17 cellular contexts compared by ENCODE assay signal in the genomic region with DNA sequence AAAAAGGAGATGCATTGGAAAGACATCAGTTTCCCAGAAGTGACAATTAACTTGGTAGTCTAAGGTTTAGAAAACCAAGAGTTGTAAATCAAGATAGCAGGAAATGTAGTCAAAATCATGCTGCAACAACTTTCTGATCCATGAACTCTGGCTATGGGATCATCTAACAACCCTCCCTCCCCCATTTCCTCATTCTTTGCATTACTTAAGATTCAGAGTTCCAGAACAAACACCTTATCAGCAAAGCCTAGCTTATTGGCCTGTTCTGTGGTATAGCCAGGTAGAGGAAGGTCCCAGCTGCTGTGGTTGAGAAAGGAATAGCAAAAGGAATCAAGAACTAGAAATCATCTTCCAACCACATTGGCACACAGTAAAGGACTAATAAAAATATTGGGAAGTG.
DNase-seq lines count a peak whose midpoint lies in the region; ATAC-seq and TF ChIP-seq lines count a peak whose summit lies in the region.
"Had no signal": no experiment of that assay in that cellular context is flagged by ENCODE, and none has a peak within 500 bp of the region (broad histone marks: within the 10 kb centered on the region; RNA-seq: fewer than 3 reads in every experiment).

No MANE protein-coding gene starts in this region.

- DNase-seq in A172 (ENCODE audit: low spot score) (peak; percentile 81), HS-27A (ENCODE audit: low read depth) (peak; percentile 69), chondrocyte (ENCODE audit: low spot score) (no peak), left lung (no peak), NCI-H2227 (lab: John Stamatoyannopoulos, UW; ENCODE audit: unreplicated experiment) (no peak), uterus (no peak), NCI-H1417 treated with DMSO at 0.1 percent for 48 hours (lab: John Stamatoyannopoulos, UW) (no peak), aorta (no peak)
- DNase-seq: activated CD4-positive, alpha-beta T cell treated with anti-CD3 and anti-CD28 coated beads, Interleukin-2, amount 50 U/mL, for 48 hours; CD8-positive, alpha-beta memory T cell; head of caudate nucleus; NCI-H1930; NCI-H748 treated with DMSO at 0.1 percent for 48 hours; nucleus accumbens had no signal

- H3K4me3 ChIP-seq in left lung (no peak overlapping the region), uterus (no peak overlapping the region), aorta (ENCODE audit: low read length in 2 of 2) (no peak overlapping the region)
- H3K4me3 ChIP-seq: smooth muscle cell had no signal

- H3K4me1 Mint-ChIP-seq in chondrocyte (ENCODE audit: low read depth): peaks cover 39% of the 10 kb centered on the region
- H3K4me1 Mint-ChIP-seq: brain; CD8-positive, alpha-beta memory T cell had no signal

- no peak overlapping the region for H3K27ac ChIP-seq in left lung
- no peak overlapping the region for H3K27ac ChIP-seq in uterus
- H3K27ac ChIP-seq in aorta (ENCODE audit: low read depth in 1 of 2, low read length in 2 of 2): no peak overlapping the region
- H3K27ac ChIP-seq: HL-60 had no signal

- H3K27ac Mint-ChIP-seq in chondrocyte (ENCODE audit: unreplicated experiment): peak overlapping the region; percentile 61
- H3K27ac Mint-ChIP-seq: brain; CD8-positive, alpha-beta memory T cell had no signal

- H3K4me3 Mint-ChIP-seq in chondrocyte (ENCODE audit: unreplicated experiment): no peak overlapping the region
- H3K4me3 Mint-ChIP-seq: brain; CD8-positive, alpha-beta memory T cell had no signal

- intact Hi-C loops in left lung (cut with DNase I): no loop called here
- intact Hi-C loops in uterus (cut with DNase I; ENCODE audit: low total_unique reads): no loop called here
- intact Hi-C loops in aorta (cut with DNase I): no loop called here

- H3K27me3 ChIP-seq in left lung (no peaks in the 10 kb centered on the region), uterus (no peaks in the 10 kb centered on the region), aorta (ENCODE audit: control insufficient read depth in 1 of 2, insufficient read depth in 2 of 2, low read length in 1 of 2) (no peaks in the 10 kb centered on the region)

- TF ChIP-seq POLR2A in uterus (IDR thresholded peaks at IDR 0.05): no peak

- H3K36me3 ChIP-seq in left lung: no peaks in the 10 kb centered on the region
- H3K36me3 ChIP-seq in uterus: no peaks in the 10 kb centered on the region
- no peaks in the 10 kb centered on the region for H3K36me3 ChIP-seq in aorta (ENCODE audit: control insufficient read depth in 1 of 2, insufficient read depth in 2 of 2, low read length in 1 of 2)

- peaks cover 1% of the 10 kb centered on the region for H3K36me3 Mint-ChIP-seq in chondrocyte (ENCODE audit: low read depth)
- H3K36me3 Mint-ChIP-seq: brain; CD8-positive, alpha-beta memory T cell had no signal

- no peak for TF ChIP-seq CTCF in chondrocyte (IDR thresholded peaks at IDR 0.05)
- TF ChIP-seq CTCF in left lung (IDR thresholded peaks at IDR 0.05): no peak
- no peak for TF ChIP-seq CTCF in uterus (IDR thresholded peaks at IDR 0.05)

- no peaks in the 10 kb centered on the region for H3K27me3 Mint-ChIP-seq in chondrocyte (ENCODE audit: low read depth)
- H3K27me3 Mint-ChIP-seq: brain; CD8-positive, alpha-beta memory T cell had no signal

- no peaks in the 10 kb centered on the region for H3K9me3 Mint-ChIP-seq in chondrocyte (ENCODE audit: low read depth)
- H3K9me3 Mint-ChIP-seq: brain had no signal

- H3K9me3 ChIP-seq in left lung (no peaks in the 10 kb centered on the region), uterus (no peaks in the 10 kb centered on the region), aorta (ENCODE audit: control insufficient read depth, low read length) (no peaks in the 10 kb centered on the region)

- ATAC-seq in left lung (peak; percentile 88), aorta (ENCODE audit: low FRiP score) (no peak)

- H3K4me1 ChIP-seq in left lung (no peaks in the 10 kb centered on the region), uterus (no peaks in the 10 kb centered on the region), aorta (ENCODE audit: control insufficient read depth in 1 of 2, insufficient read depth in 2 of 2, low read length in 2 of 2) (no peaks in the 10 kb centered on the region)

Comparison
In these comparisons a context has a peak if more than half of its experiments do, and no peak if none do; other contexts are left out.
1. DNase-seq: peak in A172 (single experiment) and HS-27A (single experiment); none in chondrocyte (single experiment), left lung (0 of 2), NCI-H2227 (single experiment), uterus (0 of 2), NCI-H1417 treated with DMSO at 0.1 percent for 48 hours (single experiment) and aorta (0 of 2).